Comparison of ENCODE assay signal across 8 cellular contexts in the genomic region with DNA sequence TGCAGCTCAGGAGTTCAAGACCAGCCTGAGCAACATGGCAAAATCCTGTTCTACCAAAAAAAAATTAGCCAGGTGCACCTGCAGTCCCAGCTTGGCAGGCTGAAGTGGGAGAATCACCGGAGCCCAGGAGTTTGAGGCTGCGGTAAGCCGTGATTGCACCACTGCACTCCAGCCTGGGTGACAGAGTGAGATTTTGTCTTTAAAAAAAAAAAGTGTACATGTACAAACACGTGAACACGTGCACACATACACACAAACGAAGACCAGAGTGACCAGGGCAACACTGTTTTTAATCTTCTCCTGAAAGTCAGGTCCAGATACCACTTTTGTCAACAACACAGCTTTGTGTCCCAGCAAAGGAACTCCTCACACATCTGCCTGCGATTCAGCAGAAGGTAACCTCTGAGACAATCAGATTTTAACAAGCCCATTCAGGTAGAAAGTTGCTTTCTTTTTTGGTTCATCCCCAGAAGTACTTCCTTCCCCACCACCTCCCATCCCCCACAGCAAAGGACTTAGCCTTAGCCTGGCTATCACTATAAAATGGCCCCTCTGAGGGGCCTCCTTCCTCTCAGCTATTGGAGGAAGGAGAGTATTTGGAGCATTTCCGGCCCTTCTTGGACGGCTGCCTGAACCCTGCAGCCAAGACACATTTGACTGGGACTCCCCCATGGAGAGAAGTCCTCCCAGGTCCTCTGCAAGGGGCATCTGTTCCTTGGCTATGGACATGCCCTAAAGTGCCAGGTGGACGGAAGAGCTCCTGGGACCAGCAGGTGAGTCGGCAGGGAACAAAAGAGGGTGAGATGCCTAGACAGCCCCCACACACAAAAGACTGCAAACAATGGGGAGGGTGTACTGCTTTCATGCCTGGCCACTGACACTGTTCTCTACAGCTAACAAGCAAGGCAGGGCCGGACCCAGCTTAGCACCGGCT. TPM values are rescaled to one million over a fixed set of nuclear protein-coding genes. Genes with fewer than 3 reads are reported as not detected.
DNase-seq lines count a peak whose midpoint lies in the region; ATAC-seq and TF ChIP-seq lines count a peak whose summit lies in the region.

No MANE protein-coding gene starts in this region.

- H4K8ac ChIP-seq in trophoblast cell (ENCODE audit: low read depth, low read length), result no peak overlapping the region

- H3K79me2 ChIP-seq in trophoblast cell (ENCODE audit: control insufficient read depth, insufficient read depth, low read length, poor library complexity), result peaks cover 9% of the 10 kb centered on the region

- H3K9ac ChIP-seq in trophoblast cell (ENCODE audit: low read length), result no peak overlapping the region

- H3K27me3 Mint-ChIP-seq in activated T-helper 2 cell treated with anti-CD3 and anti-CD28 coated beads, Interferon-gamma antibody, Interleukin-2, Interleukin-4, amounts not matched to agents 10 μg/mL and 5 μg/mL and 100 μg/mL, durations not matched to agents 14 hours and 24 hours and 36 hours (ENCODE audit: low read depth), result no peaks in the 10 kb centered on the region

- H2BK12ac ChIP-seq in trophoblast cell (ENCODE audit: low read length), result no peak overlapping the region

- no peak overlapping the region for H3K18ac ChIP-seq in trophoblast cell (ENCODE audit: low read length)

- no peak overlapping the region for H4K91ac ChIP-seq in trophoblast cell (ENCODE audit: low read depth, low read length)

- TF ChIP-seq CTCF in A673 (conservative IDR thresholded peaks at IDR 0.05; ENCODE audit: low read depth, low read length) (no peak), GM12865 (IDR thresholded peaks at IDR 0.05; ENCODE audit: insufficient read depth, low read depth, low read length, missing control alignments) (no peak)

- H3K27me3 ChIP-seq in A673 (replicated peaks; ENCODE audit: insufficient read depth, low read depth, low read length, poor library complexity) (no peaks in the 10 kb centered on the region), trophoblast cell (ENCODE audit: insufficient read depth, low read length) (no peaks in the 10 kb centered on the region)

- no peaks in the 10 kb centered on the region for H3K36me3 Mint-ChIP-seq in activated T-helper 2 cell treated with anti-CD3 and anti-CD28 coated beads, Interferon-gamma antibody, Interleukin-2, Interleukin-4, amounts not matched to agents 10 μg/mL and 5 μg/mL and 100 μg/mL, durations not matched to agents 14 hours and 24 hours and 36 hours (ENCODE audit: low read depth)

- H3K4me2 ChIP-seq in trophoblast cell (ENCODE audit: low read length), result no peak overlapping the region

- ATAC-seq in HG02642 (IDR thresholded peaks at IDR 0.05; ENCODE audit: poor library complexity, unreplicated experiment), result peak; percentile 40

- H4K12ac ChIP-seq in trophoblast cell (ENCODE audit: low read depth, low read length), result no peak overlapping the region

- H3K36me3 ChIP-seq in A673 (ENCODE audit: insufficient read depth, low read length, poor library complexity, severe bottlenecking) (no peaks in the 10 kb centered on the region), trophoblast cell (ENCODE audit: control insufficient read depth in 1 of 2, insufficient read depth in 2 of 2, low read length in 2 of 2) (peaks cover 2% of the 10 kb centered on the region in 2 experiments)

- no peak overlapping the region for H3K23ac ChIP-seq in trophoblast cell (ENCODE audit: low read length)

- no CpG with 5 or more reads among the region's 13 CpGs for WGBS in trophoblast cell (ENCODE audit: extremely low coverage, insufficient coverage, insufficient read length)

- no TSS peak for BruUV-seq in A673 (replicated peaks; lab: Mats Ljungman, UMichigan)

- no peak overlapping the region for H2AFZ ChIP-seq in trophoblast cell (ENCODE audit: insufficient read depth, low read length, poor library complexity)

- H3K4ac ChIP-seq in trophoblast cell (ENCODE audit: low read depth, low read length), result peak overlapping the region; percentile 4

- no peak overlapping the region for H3K14ac ChIP-seq in trophoblast cell (ENCODE audit: low read length)

- no peak overlapping the region for H2BK120ac ChIP-seq in trophoblast cell (ENCODE audit: insufficient read depth, low read length, poor library complexity)

- H3K79me1 ChIP-seq in trophoblast cell (ENCODE audit: low read length), result no peaks in the 10 kb centered on the region

- DNase-seq in A673 (ENCODE audit: low spot score) (peak; percentile 95), GM12865 (ENCODE audit: low read depth) (peak; percentile 83), NCI-H146 treated with DMSO at 0.1 percent for 48 hours (lab: John Stamatoyannopoulos, UW; ENCODE audit: unreplicated experiment) (peak; percentile 88), germinal center (ENCODE audit: low spot score) (peak; percentile 60), trophoblast cell (no peak), HuH-7 (ENCODE audit: low spot score) (no peak)
- peak; percentile 32 for DNase-seq in activated T-helper 2 cell treated with anti-CD3 and anti-CD28 coated beads, Interferon-gamma antibody, Interleukin-2, Interleukin-4, amounts not matched to agents 10 μg/mL and 5 μg/mL and 100 μg/mL, durations not matched to agents 14 hours and 24 hours and 36 hours (ENCODE audit: low spot score)

- peak overlapping the region; percentile 77 for H3K27ac Mint-ChIP-seq in activated T-helper 2 cell treated with anti-CD3 and anti-CD28 coated beads, Interferon-gamma antibody, Interleukin-2, Interleukin-4, amounts not matched to agents 10 μg/mL and 5 μg/mL and 100 μg/mL, durations not matched to agents 14 hours and 24 hours and 36 hours

- intact Hi-C loops in A673 (cut with micrococcal nuclease; ENCODE audit: unreplicated experiment), result no loop called here
- intact Hi-C loops in activated T-helper 2 cell treated with anti-CD3 and anti-CD28 coated beads, Interferon-gamma antibody, Interleukin-2, Interleukin-4, amounts not matched to agents 10 μg/mL and 5 μg/mL and 100 μg/mL, durations not matched to agents 14 hours and 24 hours and 36 hours (cut with micrococcal nuclease), result loop anchor here (1.0 kb wide), 1 partner anchor 105 kb away; the partner anchor contains the start of gene ATP23

- no peaks in the 10 kb centered on the region for H3K9me3 Mint-ChIP-seq in activated T-helper 2 cell treated with anti-CD3 and anti-CD28 coated beads, Interferon-gamma antibody, Interleukin-2, Interleukin-4, amounts not matched to agents 10 μg/mL and 5 μg/mL and 100 μg/mL, durations not matched to agents 14 hours and 24 hours and 36 hours

- H3K4me1 ChIP-seq in A673 (ENCODE audit: insufficient read depth, low read length, poor library complexity, severe bottlenecking) (peaks cover 95% of the 10 kb centered on the region), trophoblast cell (ENCODE audit: control insufficient read depth in 1 of 2, insufficient read depth in 2 of 2, low read length in 2 of 2) (peaks cover 11 to 19% of the 10 kb centered on the region in 2 experiments)

- CTCF ChIA-PET in A673 (lab: Charles Lee), result interaction anchor here (0.7 kb wide), 2 partner anchors 57 to 62 kb away, joined by 3 to 4 read pairs; no protein-coding TSS in a partner anchor

- peak overlapping the region; percentile 39 for H3K4me3 ChIP-seq in A673 (ENCODE audit: low read depth, low read length, poor library complexity, severe bottlenecking)
- peak overlapping the region; percentile 23 for H3K4me3 ChIP-seq in GM12865 (ENCODE audit: low read depth, low read length)
- no peak overlapping the region for H3K4me3 ChIP-seq in trophoblast cell (ENCODE audit: low read depth, low read length)

- H2AK5ac ChIP-seq in trophoblast cell (ENCODE audit: low read length), result no peak overlapping the region

- peak overlapping the region; percentile 90 for H3K27ac ChIP-seq in A673 (ENCODE audit: low read depth, low read length, poor library complexity, severe bottlenecking)
- H3K27ac ChIP-seq in trophoblast cell (ENCODE audit: low read depth, low read length), result no peak overlapping the region

- H3K9me3 ChIP-seq in A673 (ENCODE audit: low read depth, low read length, poor library complexity, severe bottlenecking), result no peaks in the 10 kb centered on the region
- no peaks in the 10 kb centered on the region for H3K9me3 ChIP-seq in trophoblast cell (ENCODE audit: insufficient read depth, low read depth, low read length)

- peak overlapping the region; percentile 26 for H3K4me3 Mint-ChIP-seq in activated T-helper 2 cell treated with anti-CD3 and anti-CD28 coated beads, Interferon-gamma antibody, Interleukin-2, Interleukin-4, amounts not matched to agents 10 μg/mL and 5 μg/mL and 100 μg/mL, durations not matched to agents 14 hours and 24 hours and 36 hours (ENCODE audit: low read depth)

- POLR2A ChIA-PET in A673 (lab: Charles Lee; ENCODE audit: low non-redundant PET), result interaction anchor here (0.6 kb wide), 1 partner anchor 10 kb away, joined by 3 read pairs; the partner anchor contains the start of gene CTDSP2

- H3K4me1 Mint-ChIP-seq in activated T-helper 2 cell treated with anti-CD3 and anti-CD28 coated beads, Interferon-gamma antibody, Interleukin-2, Interleukin-4, amounts not matched to agents 10 μg/mL and 5 μg/mL and 100 μg/mL, durations not matched to agents 14 hours and 24 hours and 36 hours (ENCODE audit: low read depth), result peaks cover 67% of the 10 kb centered on the region

- H2BK5ac ChIP-seq in trophoblast cell (ENCODE audit: low read depth, low read length, poor library complexity), result no peak overlapping the region

RNA-seq across cellular contexts. Expression of gene CTDSP2, which starts 9.8 kb away (rescaled TPM):
- total RNA-seq in A673 (2021), result 115 and 132 TPM in 2 replicates
- 62.5 and 65.2 TPM in 2 replicates for total RNA-seq in activated T-helper 2 cell treated with anti-CD3 and anti-CD28 coated beads, Interferon-gamma antibody, Interleukin-2, Interleukin-4, amounts not matched to agents 10 μg/mL and 5 μg/mL and 100 μg/mL, durations not matched to agents 14 hours and 24 hours and 36 hours
- polyA plus RNA-seq in trophoblast cell (2013), result 36.3 and 38.7 TPM in 2 replicates

RNA-seq across cellular contexts. Expression of gene AVIL, which starts 18.2 kb away (rescaled TPM):
- 4.4 and 5.4 TPM in 2 replicates for total RNA-seq in A673 (2021)
- 0.37 and 0.50 TPM in 2 replicates for total RNA-seq in activated T-helper 2 cell treated with anti-CD3 and anti-CD28 coated beads, Interferon-gamma antibody, Interleukin-2, Interleukin-4, amounts not matched to agents 10 μg/mL and 5 μg/mL and 100 μg/mL, durations not matched to agents 14 hours and 24 hours and 36 hours
- polyA plus RNA-seq in trophoblast cell (2013), result 0.52 and 0.64 TPM in 2 replicates

RNA-seq across cellular contexts. Expression of gene TSFM, which starts 54.1 kb away (rescaled TPM):
- 52.6 and 58.5 TPM in 2 replicates for total RNA-seq in A673 (2021)
- total RNA-seq in activated T-helper 2 cell treated with anti-CD3 and anti-CD28 coated beads, Interferon-gamma antibody, Interleukin-2, Interleukin-4, amounts not matched to agents 10 μg/mL and 5 μg/mL and 100 μg/mL, durations not matched to agents 14 hours and 24 hours and 36 hours, result 44.9 and 52.7 TPM in 2 replicates
- polyA plus RNA-seq in trophoblast cell (2013), result 18.6 and 18.9 TPM in 2 replicates

Comparison
In these comparisons a context has a peak if more than half of its experiments do, and no peak if none do; other contexts are left out.
1. DNase-seq: peak in A673 (single experiment), GM12865 (single experiment), NCI-H146 treated with DMSO at 0.1 percent for 48 hours (single experiment), activated T-helper 2 cell treated with anti-CD3 and anti-CD28 coated beads, Interferon-gamma antibody, Interleukin-2, Interleukin-4, amounts not matched to agents 10 μg/mL and 5 μg/mL and 100 μg/mL, durations not matched to agents 14 hours and 24 hours and 36 hours (single experiment) and germinal center (single experiment); none in trophoblast cell (0 of 2) and HuH-7 (single experiment).